20 cellular contexts compared by ENCODE assay signal in the genomic region with DNA sequence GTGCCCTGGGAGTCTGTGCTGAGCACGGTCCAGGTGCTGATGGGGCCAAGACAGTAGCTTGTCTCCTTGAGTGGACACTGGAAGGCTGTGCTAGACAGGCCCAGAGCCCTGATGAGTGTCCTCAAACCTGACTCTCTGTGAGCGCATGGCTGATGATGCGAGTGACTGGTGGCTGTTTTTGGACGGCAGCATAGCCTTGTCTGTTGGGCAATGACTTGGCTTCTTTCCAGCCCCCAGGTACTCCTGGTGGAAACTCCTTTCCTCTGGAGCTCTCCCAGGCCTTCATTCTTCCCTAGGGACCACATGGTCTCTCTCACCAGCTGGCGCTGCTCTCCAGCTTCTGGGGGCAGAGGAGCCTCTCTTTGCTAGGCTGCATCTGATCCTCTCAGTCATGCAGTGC.
DNase-seq lines count a peak whose midpoint lies in the region; TF ChIP-seq lines count a peak whose summit lies in the region.
"Had no signal": no experiment of that assay in that cellular context is flagged by ENCODE, and none has a peak within 500 bp of the region (broad histone marks: within the 10 kb centered on the region; RNA-seq: fewer than 3 reads in every experiment).

No MANE protein-coding gene starts in this region.

- no peak overlapping the region for H3K4me3 Mint-ChIP-seq in endodermal cell
- H3K4me3 Mint-ChIP-seq: CD14-positive monocyte, IgD-negative memory B cell, neural crest cell had no signal

- H4K20me1 ChIP-seq in BLaER1, result no peaks in the 10 kb centered on the region

- H3K9ac ChIP-seq in BLaER1 (no peak overlapping the region), endodermal cell (ENCODE audit: extremely low read depth, low read length, poor library complexity, severe bottlenecking) (no peak overlapping the region)

- H3K9me3 Mint-ChIP-seq in endodermal cell, result no peaks in the 10 kb centered on the region

- H3K4me3 ChIP-seq in BLaER1 (no peak overlapping the region), endodermal cell (ENCODE audit: low read length) (no peak overlapping the region)
- H3K4me3 ChIP-seq: gastroesophageal sphincter had no signal

- no peak overlapping the region for H3K27ac Mint-ChIP-seq in endodermal cell
- H3K27ac Mint-ChIP-seq: CD14-positive monocyte, IgD-negative memory B cell had no signal

- H3K4me1 ChIP-seq in BLaER1 (peaks cover 25% of the 10 kb centered on the region), endodermal cell (ENCODE audit: control insufficient read depth, insufficient read depth, low read length) (no peaks in the 10 kb centered on the region)

- H3K4me1 Mint-ChIP-seq in endodermal cell, result peaks cover 11% of the 10 kb centered on the region
- H3K4me1 Mint-ChIP-seq: IgD-negative memory B cell had no signal

- DNase-seq in NCI-H1092 treated with DMSO at 0.1 percent for 48 hours (lab: John Stamatoyannopoulos, UW) (peak; percentile 94), NCI-H2171 (lab: John Stamatoyannopoulos, UW) (peak; percentile 85), SK-N-DZ (ENCODE audit: low spot score) (peak; percentile 11), endodermal cell (no peak), RPMI8226 (no peak), ureter (ENCODE audit: low spot score) (no peak), substantia nigra (lab: John Stamatoyannopoulos, UW) (no peak)
- DNase-seq: ACHN; activated CD4-positive, alpha-beta T cell treated with anti-CD3 and anti-CD28 coated beads, Interleukin-2, amount 50 U/mL, for 1 hour; activated effector memory CD4-positive, alpha-beta T cell treated with Interleukin-2 at 50 U/mL for 16 hours; effector CD8-positive, alpha-beta T cell; GF-D8; H7; posterior cingulate gyrus had no signal

- peak overlapping the region; percentile 4; the same call in 1 of the 2 replicates for H3K4me2 ChIP-seq in BLaER1

- H3K9me3 ChIP-seq in BLaER1, result peaks cover 10% of the 10 kb centered on the region; the same call in 1 of the 2 replicates
- H3K9me3 ChIP-seq in endodermal cell (ENCODE audit: control insufficient read depth, low read length), result no peaks in the 10 kb centered on the region
- H3K9me3 ChIP-seq: gastroesophageal sphincter had no signal

- H3K27ac ChIP-seq in BLaER1 (no peak overlapping the region), endodermal cell (ENCODE audit: low read depth, low read length) (no peak overlapping the region), substantia nigra (ENCODE audit: low read depth, low read length, poor library complexity, severe bottlenecking) (no peak overlapping the region)
- H3K27ac ChIP-seq: gastroesophageal sphincter, RWPE1 had no signal

- 93 to 95% methylated on average over 4 to 5 of the region's 5 CpGs for WGBS in endodermal cell (ENCODE audit: insufficient coverage in 1 of 2, insufficient read length in 1 of 2), 2 experiments

- no peaks in the 10 kb centered on the region for H3K36me3 ChIP-seq in BLaER1
- no peaks in the 10 kb centered on the region for H3K36me3 ChIP-seq in endodermal cell (ENCODE audit: control insufficient read depth, insufficient read depth, low read length)
- H3K36me3 ChIP-seq: gastroesophageal sphincter had no signal

- H3K27me3 ChIP-seq in BLaER1 (no peaks in the 10 kb centered on the region), endodermal cell (ENCODE audit: control insufficient read depth, insufficient read depth, low read length, poor library complexity, severe bottlenecking) (no peaks in the 10 kb centered on the region)
- H3K27me3 ChIP-seq: gastroesophageal sphincter had no signal

- TF ChIP-seq CTCF in endodermal cell (conservative IDR thresholded peaks at IDR 0.05), result no peak

- H3K36me3 Mint-ChIP-seq in endodermal cell (ENCODE audit: low read depth), result no peaks in the 10 kb centered on the region
- H3K36me3 Mint-ChIP-seq: CD14-positive monocyte, IgD-negative memory B cell had no signal

- H3K27me3 Mint-ChIP-seq in endodermal cell (ENCODE audit: insufficient read depth), result peaks cover 30% of the 10 kb centered on the region
- H3K27me3 Mint-ChIP-seq: IgD-negative memory B cell had no signal

Comparison
In these comparisons a context has a peak if more than half of its experiments do, and no peak if none do; other contexts are left out.
1. DNase-seq: peak in NCI-H1092 treated with DMSO at 0.1 percent for 48 hours (single experiment), NCI-H2171 (single experiment) and SK-N-DZ (single experiment); none in endodermal cell (single experiment), RPMI8226 (single experiment), ureter (single experiment) and substantia nigra (0 of 49).